In the genomic region with DNA sequence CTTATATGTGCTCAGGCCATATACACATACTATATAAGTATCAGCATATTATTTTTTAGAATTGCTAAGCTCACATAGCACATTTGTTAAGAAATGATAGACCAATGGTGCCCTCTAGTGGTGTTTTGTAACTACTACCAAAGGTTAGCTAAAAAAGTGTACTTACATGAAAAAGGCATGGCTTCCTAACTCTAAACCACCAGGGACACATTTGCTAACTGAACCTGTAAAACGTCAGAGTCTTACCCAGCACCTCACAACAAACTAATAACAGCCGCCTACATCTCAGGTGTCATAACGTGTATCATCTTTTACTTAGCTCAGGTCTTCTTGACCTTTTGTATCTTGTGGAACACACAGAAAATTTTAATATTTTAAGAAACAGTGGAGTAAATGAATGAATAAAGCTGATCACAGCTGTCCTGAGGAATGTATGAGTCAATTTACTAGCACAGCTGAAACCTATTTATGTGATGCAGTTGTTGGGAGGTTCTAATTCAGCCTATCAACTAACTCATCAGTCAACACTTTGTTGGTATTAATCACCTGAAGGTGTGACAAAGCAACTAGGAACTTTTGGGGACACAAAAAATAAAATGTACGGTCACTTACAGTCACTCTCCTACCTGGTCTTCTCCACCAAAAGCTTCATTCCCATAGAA, we compare ENCODE assay signal across 8 cellular contexts.
DNase-seq lines count a peak whose midpoint lies in the region; ATAC-seq, FAIRE-seq and TF ChIP-seq lines count a peak whose summit lies in the region.

No MANE protein-coding gene starts in this region.

- H3K9me3 ChIP-seq in cardiac muscle cell (ENCODE audit: low read depth): no peaks in the 10 kb centered on the region
- no peaks in the 10 kb centered on the region for H3K9me3 ChIP-seq in mammary epithelial cell (replicated peaks; ENCODE audit: insufficient read depth, low read length)
- H3K9me3 ChIP-seq in HepG2 (ENCODE audit: low read length): no peaks in the 10 kb centered on the region

- no peaks in the 10 kb centered on the region for H3K36me3 ChIP-seq in cardiac muscle cell
- no peaks in the 10 kb centered on the region for H3K36me3 ChIP-seq in GM23338 (ENCODE audit: insufficient read depth)
- H3K36me3 ChIP-seq in mammary epithelial cell (ENCODE audit: insufficient read depth, low read length): no peaks in the 10 kb centered on the region
- peaks cover 0 to 3% of the 10 kb centered on the region in 2 experiments; a peak in 4 of 5 replicates for H3K36me3 ChIP-seq in HepG2 (replicated peaks in 1 of 2; ENCODE audit: control insufficient read depth in 1 of 2, insufficient read depth in 2 of 2, low read length in 2 of 2)

- TF ChIP-seq EP300 in HepG2 (IDR thresholded peaks at IDR 0.05; ENCODE audit: low read depth in 2 of 2, low read length in 2 of 2): no peak
- no peak for TF ChIP-seq EP300 in HepG2 (CRISPR knock-in tag; IDR thresholded peaks at IDR 0.05; ENCODE audit: borderline replicate concordance)

- in situ Hi-C loops in KBM-7 (cut with MboI; ENCODE audit: low pct_unique_long_range_greater_than_20kb, low sequenced_read_pairs) (loop anchor here (25.0 kb wide), 1 partner anchor 600 kb away; no protein-coding TSS in a partner anchor), mammary epithelial cell (cut with MboI; ENCODE audit: low sequenced_read_pairs in 2 of 2) (loop anchor here (10.0 to 25.0 kb wide), 3 partner anchors 200 to 707 kb away; no protein-coding TSS in a partner anchor), HepG2 (cut with HindIII; ENCODE audit: extremely low pct_ligation_motif_present, low pct_unique_long_range_greater_than_20kb) (no loop called here)

- H3K27ac ChIP-seq in cardiac muscle cell (no peak overlapping the region), GM23338 (ENCODE audit: low read depth) (no peak overlapping the region), mammary epithelial cell (ENCODE audit: insufficient read depth, low read depth, low read length) (no peak overlapping the region), HepG2 (ENCODE audit: extremely low read length, insufficient read depth, low read length) (peak overlapping the region; percentile 27)

- dilution Hi-C loops in mammary epithelial cell (cut with HindIII; ENCODE audit: low sequenced_read_pairs): no loop called here

- H3K4me3 ChIP-seq in cardiac muscle cell (no peak overlapping the region), GM23338 (no peak overlapping the region), mammary epithelial cell (replicated peaks in 1 of 3; ENCODE audit: insufficient read depth in 1 of 3, low read depth in 2 of 3, low read length in 3 of 3) (no peak overlapping the region), HepG2 (replicated peaks in 1 of 3; ENCODE audit: insufficient read depth in 1 of 3, low read depth in 2 of 3, low read length in 3 of 3) (no peak overlapping the region)

- H3K9me3 Mint-ChIP-seq in GM23338: no peaks in the 10 kb centered on the region

- 22% methylated on average over 4 of the region's 4 CpGs for WGBS in mammary epithelial cell (ENCODE audit: low coverage, missing lambda C conversion rate)
- 30% methylated on average over 4 of the region's 4 CpGs for WGBS in HepG2 (ENCODE audit: low lambda C conversion rate)

- H3K9ac ChIP-seq in mammary epithelial cell (ENCODE audit: insufficient read depth, low read length) (no peak overlapping the region), HepG2 (ENCODE audit: insufficient read depth, low read depth, low read length) (no peak overlapping the region)

- H3F3A ChIP-seq in GM23338 (replicated peaks; ENCODE audit: low read depth): no peaks in the 10 kb centered on the region

- H3K4me2 ChIP-seq in GM23338 (no peak overlapping the region), mammary epithelial cell (ENCODE audit: insufficient read depth, low read depth, low read length) (no peak overlapping the region), HepG2 (ENCODE audit: low read depth, low read length) (no peak overlapping the region)

- no peaks in the 10 kb centered on the region for H3K27me3 ChIP-seq in cardiac muscle cell
- no peaks in the 10 kb centered on the region for H3K27me3 ChIP-seq in GM23338 (ENCODE audit: insufficient read depth)
- no peaks in the 10 kb centered on the region for H3K27me3 ChIP-seq in mammary epithelial cell (ENCODE audit: insufficient read depth, low read length)
- no peaks in the 10 kb centered on the region for H3K27me3 ChIP-seq in HepG2 (ENCODE audit: control insufficient read depth in 1 of 2, insufficient read depth in 2 of 2, low read length in 2 of 2)

- peak; percentile 59 for TF ChIP-seq CTCF in cardiac muscle cell (IDR thresholded peaks at IDR 0.05; ENCODE audit: low read depth, low read length)
- TF ChIP-seq CTCF in GM23338 (conservative IDR thresholded peaks at IDR 0.05; ENCODE audit: low read depth in 2 of 2): peak; percentile 71 to 88
- peak; percentile 48 to 59 for TF ChIP-seq CTCF in mammary epithelial cell (conservative IDR thresholded peaks at IDR 0.05 in 1 of 2, IDR thresholded peaks at IDR 0.05 in 1 of 2; ENCODE audit: extremely low read depth in 1 of 2, insufficient read depth in 1 of 2, low read depth in 1 of 2, low read length in 2 of 2)
- peak; percentile 87 for TF ChIP-seq CTCF in HepG2 (CRISPR knock-in tag; IDR thresholded peaks at IDR 0.05)

- no peak overlapping the region for H3K27ac Mint-ChIP-seq in GM23338

- no peaks in the 10 kb centered on the region; the same call in 2 of the 3 replicates for H3K36me3 Mint-ChIP-seq in GM23338 (ENCODE audit: low read depth)

- BruUV-seq in mammary epithelial cell (replicated peaks; lab: Mats Ljungman, UMichigan): no TSS peak
- BruUV-seq in HepG2 (replicated peaks; lab: Mats Ljungman, UMichigan): no TSS peak

- POLR2A ChIA-PET in HepG2 (lab: Yijun Ruan, JAX): interaction anchor here (0.8 to 1.3 kb wide), 8 partner anchors 12 to 710 kb away, joined by 3 to 18 read pairs (median 10); partner anchors contain the start of genes MRPL50 and ZNF189

- no peak for TF ChIP-seq POLR2A in HepG2 (IDR thresholded peaks at IDR 0.05; ENCODE audit: insufficient read depth in 1 of 2, low read depth in 2 of 2, low read length in 2 of 2)

- DNase-seq in cardiac muscle cell (ENCODE audit: low read depth in 1 of 2, low spot score in 1 of 2) (peak; percentile 91), left ventricle myocardium superior (no peak), GM23338 (ENCODE audit: low spot score) (peak; percentile 96), KBM-7 (peak; percentile 68), NOMO-1 treated with DMSO at 0.1 percent for 48 hours (lab: John Stamatoyannopoulos, UW; ENCODE audit: unreplicated experiment) (peak; percentile 69), mammary epithelial cell (peak; percentile 58), HepG2 (ENCODE audit: low spot score) (peak; percentile 93)
- no peak for DNase-seq in activated effector memory CD4-positive, alpha-beta T cell treated with anti-CD3 and anti-CD28 coated beads, Interleukin-2, amount 50 U/mL, for 16 hours

- no peak overlapping the region for H2AFZ ChIP-seq in GM23338
- H2AFZ ChIP-seq in mammary epithelial cell (ENCODE audit: low read depth, low read length): no peak overlapping the region
- peak overlapping the region; percentile 61 for H2AFZ ChIP-seq in HepG2 (ENCODE audit: low read length)

- H3K4me1 ChIP-seq in cardiac muscle cell (ENCODE audit: low read depth) (no peaks in the 10 kb centered on the region), GM23338 (ENCODE audit: insufficient read depth) (no peaks in the 10 kb centered on the region), mammary epithelial cell (ENCODE audit: insufficient read depth, low read length) (peaks cover 15% of the 10 kb centered on the region), HepG2 (ENCODE audit: insufficient read depth, low read length) (peaks cover 55% of the 10 kb centered on the region)

- no peak overlapping the region for H3K4me3 Mint-ChIP-seq in GM23338

- H3K4me1 Mint-ChIP-seq in GM23338: no peaks in the 10 kb centered on the region

- H4K20me1 ChIP-seq in GM23338 (replicated peaks; ENCODE audit: insufficient read depth) (no peaks in the 10 kb centered on the region), mammary epithelial cell (ENCODE audit: insufficient read depth, low read length) (no peaks in the 10 kb centered on the region), HepG2 (ENCODE audit: insufficient read depth, low read length) (no peaks in the 10 kb centered on the region)

- peak; percentile 94 for TF ChIP-seq RAD21 in HepG2 (CRISPR knock-in tag; IDR thresholded peaks at IDR 0.05)

- FAIRE-seq in HepG2 (lab: Jason Lieb, UNC): peak; percentile 73

- H3K79me2 ChIP-seq in GM23338 (replicated peaks; ENCODE audit: insufficient read depth) (no peaks in the 10 kb centered on the region), mammary epithelial cell (ENCODE audit: insufficient read depth, low read length) (no peaks in the 10 kb centered on the region), HepG2 (ENCODE audit: insufficient read depth, low read length) (no peaks in the 10 kb centered on the region)

- H3K27me3 Mint-ChIP-seq in GM23338 (ENCODE audit: insufficient read depth, low read depth, poor library complexity): peaks cover 2% of the 10 kb centered on the region

- intact Hi-C loops in left ventricle myocardium superior (cut with micrococcal nuclease) (loop anchor here (5.0 kb wide), 2 partner anchors 600 to 710 kb away; no protein-coding TSS in a partner anchor), mammary epithelial cell (cut with micrococcal nuclease) (loop anchor here (1.0 to 2.0 kb wide), 4 partner anchors 77 to 710 kb away; no protein-coding TSS in a partner anchor), HepG2 (cut with micrococcal nuclease; ENCODE audit: unreplicated experiment) (loop anchor here (1.0 to 10.0 kb wide), 8 partner anchors 76 to 711 kb away; partner anchors contain the start of gene RNF20)

- CTCF ChIA-PET in mammary epithelial cell (lab: Charles Lee; ENCODE audit: low non-redundant PET): interaction anchor here (0.5 to 1.3 kb wide), 4 partner anchors 193 to 710 kb away, joined by 3 to 22 read pairs (median 7); no protein-coding TSS in a partner anchor
- CTCF ChIA-PET in HepG2 (lab: Yijun Ruan, JAX; ENCODE audit: low intra/inter-chr PET ratio, low total read pairs): interaction anchor here (0.8 to 3.0 kb wide), 7 partner anchors 76 to 710 kb away, joined by 3 to 40 read pairs (median 22); no protein-coding TSS in a partner anchor

- H3K9me2 ChIP-seq in GM23338 (ENCODE audit: insufficient read depth): no peaks in the 10 kb centered on the region

- ATAC-seq in left ventricle myocardium superior (no peak), GM23338 (peak; percentile 78), HepG2 (peak; percentile 47)

TF ChIP-seq in GM23338, 12 proteins besides CTCF, POLR2A, EP300 and RAD21 (continues in another document):
- TF ChIP-seq POLR2AphosphoS5 (IDR thresholded peaks at IDR 0.05; ENCODE audit: low read depth): no peak

TF ChIP-seq in HepG2, 621 proteins besides CTCF, POLR2A, EP300 and RAD21 (continues in another document):
- TF ChIP-seq KAT8 (CRISPR knock-in tag; IDR thresholded peaks at IDR 0.05) (0 out of 2 replicates have a peak, but pooled peaks have one; percentile 15), ZNF530 (CRISPR knock-in tag; IDR thresholded peaks at IDR 0.05; ENCODE audit: low read depth) (no peak)
- TF ChIP-seq, protein P1, sequence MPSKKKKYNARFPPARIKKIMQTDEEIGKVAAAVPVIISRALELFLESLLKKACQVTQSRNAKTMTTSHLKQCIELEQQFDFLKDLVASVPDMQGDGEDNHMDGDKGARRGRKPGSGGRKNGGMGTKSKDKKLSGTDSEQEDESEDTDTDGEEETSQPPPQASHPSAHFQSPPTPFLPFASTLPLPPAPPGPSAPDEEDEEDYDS (CRISPR knock-in tag; IDR thresholded peaks at IDR 0.05): no peak

Comparison
In these comparisons a context has a peak if more than half of its experiments do, and no peak if none do; other contexts are left out.
1. DNase-seq: peak in cardiac muscle cell (2 of 2), GM23338 (single experiment), KBM-7 (single experiment), NOMO-1 treated with DMSO at 0.1 percent for 48 hours (single experiment), mammary epithelial cell (single experiment) and HepG2 (single experiment); none in left ventricle myocardium superior (single experiment) and activated effector memory CD4-positive, alpha-beta T cell treated with anti-CD3 and anti-CD28 coated beads, Interleukin-2, amount 50 U/mL, for 16 hours (single experiment).
2. Peak in every context shown above with its lines, with median percentiles within 50 percentile points of each other: CTCF ChIP-seq.